ENCODE assay signal across 1 cellular context in genomic region chr4:145176641-145177432, GRCh38.
TF ChIP-seq lines count a peak whose summit lies in the region.

No MANE protein-coding gene starts in this region.

TF ChIP-seq in GM12878, 131 proteins besides CTCF, POLR2A, EP300 and RAD21 (continued from another document):
- no peak for TF ChIP-seq MYB (IDR thresholded peaks at IDR 0.05; ENCODE audit: borderline replicate concordance, low read depth, low read length)
